Comparison of ENCODE assay signal across 1 cellular context in the genomic region with DNA sequence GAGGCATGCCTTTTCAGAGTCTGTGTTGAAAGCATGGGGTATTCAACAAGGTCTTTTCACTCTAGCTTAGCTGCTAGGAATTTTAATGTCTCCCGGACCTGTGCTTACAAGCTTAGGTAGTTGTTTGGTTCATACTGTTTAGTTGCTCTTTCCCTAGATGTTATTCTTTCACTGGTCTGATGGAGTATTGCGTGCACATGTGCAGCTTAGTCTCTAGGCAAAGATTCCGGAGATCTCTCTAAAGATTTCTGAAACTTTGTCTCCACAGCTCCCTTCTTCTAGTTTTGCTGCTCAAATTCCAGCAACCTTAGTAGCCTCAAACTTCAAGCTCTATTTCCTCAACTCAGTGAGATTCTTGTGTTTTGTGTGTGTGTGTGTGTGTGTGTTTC.
TF ChIP-seq lines count a peak whose summit lies in the region.

No MANE protein-coding gene starts in this region.

TF ChIP-seq in SK-N-SH, 30 proteins besides CTCF, POLR2A, EP300 and RAD21 (continued from another document):
- TF ChIP-seq, protein P1, sequence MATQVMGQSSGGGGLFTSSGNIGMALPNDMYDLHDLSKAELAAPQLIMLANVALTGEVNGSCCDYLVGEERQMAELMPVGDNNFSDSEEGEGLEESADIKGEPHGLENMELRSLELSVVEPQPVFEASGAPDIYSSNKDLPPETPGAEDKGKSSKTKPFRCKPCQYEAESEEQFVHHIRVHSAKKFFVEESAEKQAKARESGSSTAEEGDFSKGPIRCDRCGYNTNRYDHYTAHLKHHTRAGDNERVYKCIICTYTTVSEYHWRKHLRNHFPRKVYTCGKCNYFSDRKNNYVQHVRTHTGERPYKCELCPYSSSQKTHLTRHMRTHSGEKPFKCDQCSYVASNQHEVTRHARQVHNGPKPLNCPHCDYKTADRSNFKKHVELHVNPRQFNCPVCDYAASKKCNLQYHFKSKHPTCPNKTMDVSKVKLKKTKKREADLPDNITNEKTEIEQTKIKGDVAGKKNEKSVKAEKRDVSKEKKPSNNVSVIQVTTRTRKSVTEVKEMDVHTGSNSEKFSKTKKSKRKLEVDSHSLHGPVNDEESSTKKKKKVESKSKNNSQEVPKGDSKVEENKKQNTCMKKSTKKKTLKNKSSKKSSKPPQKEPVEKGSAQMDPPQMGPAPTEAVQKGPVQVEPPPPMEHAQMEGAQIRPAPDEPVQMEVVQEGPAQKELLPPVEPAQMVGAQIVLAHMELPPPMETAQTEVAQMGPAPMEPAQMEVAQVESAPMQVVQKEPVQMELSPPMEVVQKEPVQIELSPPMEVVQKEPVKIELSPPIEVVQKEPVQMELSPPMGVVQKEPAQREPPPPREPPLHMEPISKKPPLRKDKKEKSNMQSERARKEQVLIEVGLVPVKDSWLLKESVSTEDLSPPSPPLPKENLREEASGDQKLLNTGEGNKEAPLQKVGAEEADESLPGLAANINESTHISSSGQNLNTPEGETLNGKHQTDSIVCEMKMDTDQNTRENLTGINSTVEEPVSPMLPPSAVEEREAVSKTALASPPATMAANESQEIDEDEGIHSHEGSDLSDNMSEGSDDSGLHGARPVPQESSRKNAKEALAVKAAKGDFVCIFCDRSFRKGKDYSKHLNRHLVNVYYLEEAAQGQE (IDR thresholded peaks at IDR 0.05; ENCODE audit: low read depth, low read length): no peak
- TF ChIP-seq MEF2A (IDR thresholded peaks at IDR 0.05; ENCODE audit: borderline replicate concordance, low read depth): no peak
TF ChIP-seq in SK-N-SH: peak in this region for 0.
